In the genomic region with DNA sequence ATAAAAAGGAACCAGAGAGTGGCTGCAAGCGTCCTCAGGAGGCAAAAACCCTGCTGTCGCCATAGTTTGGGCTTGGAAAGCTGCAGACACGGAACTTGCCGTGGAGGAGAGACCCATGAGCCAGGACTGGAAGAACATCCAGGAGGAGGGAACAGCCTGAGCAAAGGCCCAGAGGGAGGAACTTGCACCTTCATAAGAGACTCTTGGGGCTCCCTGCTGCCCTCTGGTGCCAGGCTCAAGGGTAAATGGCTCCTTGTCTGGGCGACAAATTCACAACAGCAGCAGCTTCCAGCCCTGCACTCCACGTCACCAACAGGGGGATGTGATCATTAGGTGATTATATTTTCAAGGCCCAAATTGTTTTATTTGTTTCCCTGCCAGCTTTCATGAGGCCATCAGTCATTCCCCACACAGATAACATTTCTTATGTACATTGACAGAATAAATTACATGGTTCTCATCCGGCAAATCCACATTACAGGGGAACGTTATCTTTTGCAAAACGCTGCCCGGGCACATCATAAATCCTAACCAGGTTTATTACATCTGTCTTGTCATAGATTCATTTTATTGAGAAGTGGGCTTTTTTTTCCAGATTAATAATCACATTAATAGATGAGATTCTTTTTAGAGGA, we compare ENCODE assay signal across 7 cellular contexts.
DNase-seq lines count a peak whose midpoint lies in the region; ATAC-seq and TF ChIP-seq lines count a peak whose summit lies in the region.

No MANE protein-coding gene starts in this region.

- peak; percentile 61 for TF ChIP-seq CTCF in GM12864 (IDR thresholded peaks at IDR 0.05; ENCODE audit: low read depth, low read length, missing control alignments)

- no peak overlapping the region for H3K4me3 ChIP-seq in GM12864 (ENCODE audit: low read depth, low read length)

- ATAC-seq in GM18511 (IDR thresholded peaks at IDR 0.05; ENCODE audit: unreplicated experiment), result no peak
- no peak for ATAC-seq in GM18520 (IDR thresholded peaks at IDR 0.05; ENCODE audit: unreplicated experiment)

- DNase-seq in GM12864 (ENCODE audit: low read depth) (no peak), M059J (ENCODE audit: low read depth) (peak; percentile 35), RKO (ENCODE audit: low spot score) (peak; percentile 23), glomerular visceral epithelial cell (ENCODE audit: extremely low spot score) (peak; percentile 8)
- no peak for DNase-seq in effector CD8-positive, alpha-beta T cell (lab: John Stamatoyannopoulos, UW)

Comparison
In these comparisons a context has a peak if more than half of its experiments do, and no peak if none do; other contexts are left out.
1. DNase-seq: peak in M059J (single experiment), RKO (single experiment) and glomerular visceral epithelial cell (single experiment); none in GM12864 (single experiment) and effector CD8-positive, alpha-beta T cell (single experiment).